Comparison of ENCODE assay signal across 13 cellular contexts in genomic region chr5:41524174-41524573, GRCh38. TPM values are rescaled to one million over a fixed set of nuclear protein-coding genes. Genes with fewer than 3 reads are reported as not detected.
A peak's percentile ranks its signal among the peaks of the same experiment; 100 is the strongest.
DNase-seq lines count a peak whose midpoint lies in the region; ATAC-seq and TF ChIP-seq lines count a peak whose summit lies in the region.
"Had no signal": no experiment of that assay in that cellular context is flagged by ENCODE, and none has a peak within 500 bp of the region (broad histone marks: within the 10 kb centered on the region; RNA-seq: fewer than 3 reads in every experiment).

No MANE protein-coding gene starts in this region.

- peak; percentile 59 for TF ChIP-seq CTCF in C4-2B (conservative IDR thresholded peaks at IDR 0.05)
- TF ChIP-seq CTCF in HCT116 (IDR thresholded peaks at IDR 0.05 in 2 of 3, conservative IDR thresholded peaks at IDR 0.05 in 1 of 3; ENCODE audit: borderline replicate concordance in 1 of 3, insufficient read depth in 1 of 3, low read depth in 2 of 3, low read length in 2 of 3): peak in 2 of 3 experiments; percentile 42 to 49; a peak in 4 of 6 replicates

- H3K27me3 Mint-ChIP-seq in activated CD4-positive, alpha-beta memory T cell treated with anti-CD3 and anti-CD28 coated beads for 36 hours: no peaks in the 10 kb centered on the region
- H3K27me3 Mint-ChIP-seq: activated T-helper 17 cell treated with anti-CD3 and anti-CD28 coated beads, Interleukin-2, amount 50 U/mL, for 72 hours had no signal

- peaks cover 0 to 12% of the 10 kb centered on the region in 2 experiments; a peak in 2 of 4 replicates for H3K4me1 ChIP-seq in HCT116 (ENCODE audit: control insufficient read depth in 1 of 2, insufficient read depth in 2 of 2, low read length in 2 of 2)
- H3K4me1 ChIP-seq: prostate gland had no signal

- peak; percentile 42 for TF ChIP-seq RAD21 in HCT116 (IDR thresholded peaks at IDR 0.05; ENCODE audit: low read depth)

- H3K4me3 ChIP-seq in HCT116 (replicated peaks in 1 of 2; ENCODE audit: low read depth in 1 of 2, low read length in 2 of 2): no peak overlapping the region
- H3K4me3 ChIP-seq: prostate gland had no signal

- no peaks in the 10 kb centered on the region for H3K36me3 Mint-ChIP-seq in activated CD4-positive, alpha-beta memory T cell treated with anti-CD3 and anti-CD28 coated beads for 36 hours

- no peak overlapping the region for H3K9ac ChIP-seq in HCT116 (ENCODE audit: low read length)

- no peaks in the 10 kb centered on the region for H4K20me1 ChIP-seq in HCT116 (ENCODE audit: insufficient read depth)

- H3K4me2 ChIP-seq in HCT116 (ENCODE audit: low read length): no peak overlapping the region

- H2AFZ ChIP-seq in HCT116 (ENCODE audit: low read depth, low read length, poor library complexity, severe bottlenecking): no peak overlapping the region

- DNase-seq in HCT116 (ENCODE audit: low read depth, low spot score) (no peak), SHP77 treated with DMSO at 0.1 percent for 48 hours (lab: John Stamatoyannopoulos, UW) (peak; percentile 22), iPS-NIHi7 (ENCODE audit: extremely low spot score) (peak; percentile 64), NCI-H146 (lab: John Stamatoyannopoulos, UW) (no peak), HuH-7 (ENCODE audit: low spot score) (no peak)
- no peak for DNase-seq in activated CD4-positive, alpha-beta memory T cell treated with anti-CD3 and anti-CD28 coated beads for 36 hours
- DNase-seq: COR-L47, dermis blood vessel endothelial cell had no signal

- no TSS peak for BruUV-seq in HCT116 (replicated peaks; lab: Mats Ljungman, UMichigan)

- H3K27ac Mint-ChIP-seq in activated CD4-positive, alpha-beta memory T cell treated with anti-CD3 and anti-CD28 coated beads for 36 hours: no peak overlapping the region
- H3K27ac Mint-ChIP-seq: activated T-helper 17 cell treated with anti-CD3 and anti-CD28 coated beads, Interleukin-2, amount 50 U/mL, for 72 hours had no signal

- H3K4me1 Mint-ChIP-seq in activated CD4-positive, alpha-beta memory T cell treated with anti-CD3 and anti-CD28 coated beads for 36 hours (ENCODE audit: low read depth): no peaks in the 10 kb centered on the region
- H3K4me1 Mint-ChIP-seq: activated T-helper 17 cell treated with anti-CD3 and anti-CD28 coated beads, Interleukin-2, amount 50 U/mL, for 72 hours had no signal

- no peaks in the 10 kb centered on the region for H3K9me3 Mint-ChIP-seq in activated CD4-positive, alpha-beta memory T cell treated with anti-CD3 and anti-CD28 coated beads for 36 hours

- intact Hi-C loops in HCT116 (cut with micrococcal nuclease): loop anchor here (5.0 kb wide), 2 partner anchors 252 to 622 kb away; no protein-coding TSS in a partner anchor
- intact Hi-C loops in activated CD4-positive, alpha-beta memory T cell treated with anti-CD3 and anti-CD28 coated beads for 36 hours (cut with micrococcal nuclease): loop anchor here (10.0 kb wide), 1 partner anchor 619 kb away; the partner anchor contains the start of gene C7

- RAD21 ChIA-PET in HCT116 (lab: Charles Lee; ENCODE audit: low non-redundant PET in 1 of 2, low total read pairs in 2 of 2, uncharacterized antibody in 2 of 2, unreplicated experiment in 2 of 2): no interaction called here

- no peaks in the 10 kb centered on the region for H3K36me3 ChIP-seq in HCT116 (ENCODE audit: control insufficient read depth in 1 of 2, insufficient read depth in 2 of 2, low read length in 2 of 2)
- H3K36me3 ChIP-seq: prostate gland had no signal

- no peaks in the 10 kb centered on the region for H3K79me2 ChIP-seq in HCT116 (ENCODE audit: insufficient read depth, low read length)

- POLR2A ChIA-PET in HCT116 (lab: Charles Lee): no interaction called here
- POLR2A ChIA-PET in activated CD4-positive, alpha-beta memory T cell treated with anti-CD3 and anti-CD28 coated beads for 36 hours (lab: Charles Lee): no interaction called here

- no peak overlapping the region for H3K4me3 Mint-ChIP-seq in activated CD4-positive, alpha-beta memory T cell treated with anti-CD3 and anti-CD28 coated beads for 36 hours
- H3K4me3 Mint-ChIP-seq: activated T-helper 17 cell treated with anti-CD3 and anti-CD28 coated beads, Interleukin-2, amount 50 U/mL, for 72 hours had no signal

- TF ChIP-seq POLR2A in HCT116 (IDR thresholded peaks at IDR 0.05; ENCODE audit: borderline replicate concordance, extremely low read depth, insufficient read depth, insufficient read length): no peak

- no peaks in the 10 kb centered on the region for H3K27me3 ChIP-seq in HCT116 (ENCODE audit: insufficient read depth, low read length)

- no peaks in the 10 kb centered on the region for H3K9me2 ChIP-seq in HCT116 (ENCODE audit: insufficient read depth)

- no peaks in the 10 kb centered on the region for H3K9me3 ChIP-seq in HCT116 (ENCODE audit: control insufficient read depth in 1 of 2, insufficient read depth in 1 of 2, low read depth in 1 of 2, low read length in 2 of 2)
- H3K9me3 ChIP-seq: prostate gland had no signal

- H3K27ac ChIP-seq in C4-2B: no peak overlapping the region
- no peak overlapping the region for H3K27ac ChIP-seq in HCT116 (ENCODE audit: low read depth, low read length)
- H3K27ac ChIP-seq: prostate gland, VCaP had no signal

- ATAC-seq in HCT116 (no peak), GM21381 (IDR thresholded peaks at IDR 0.05; ENCODE audit: unreplicated experiment) (no peak)
- ATAC-seq: activated T-helper 17 cell treated with anti-CD3 and anti-CD28 coated beads, Interleukin-2, amount 50 U/mL, for 72 hours had no signal

- CTCF ChIA-PET in HCT116 (lab: Charles Lee): interaction anchor here (0.9 to 2.0 kb wide), 5 partner anchors 9 to 620 kb away, joined by 4 to 7 read pairs (median 4); no protein-coding TSS in a partner anchor
- CTCF ChIA-PET in activated CD4-positive, alpha-beta memory T cell treated with anti-CD3 and anti-CD28 coated beads for 36 hours (lab: Charles Lee): no interaction called here

TF ChIP-seq in HCT116, 20 proteins besides CTCF, POLR2A, EP300 and RAD21:
- TF ChIP-seq EZH2 (IDR thresholded peaks at IDR 0.05) (no peak), ZFX (IDR thresholded peaks at IDR 0.05) (no peak), POLR2AphosphoS5 (IDR thresholded peaks at IDR 0.05; ENCODE audit: low read depth, low read length) (no peak), SRF (IDR thresholded peaks at IDR 0.05; ENCODE audit: low read depth) (no peak)

RNA-seq across cellular contexts. Expression of gene PLCXD3, which starts 13.8 kb away (rescaled TPM):
- total RNA-seq in HCT116 (2021; ENCODE audit: unreplicated experiment): not detected
- polyA plus RNA-seq in HCT116 (2012): 0.01 TPM in 1 of 2 replicates, not detected in the other
- not detected for total RNA-seq in activated CD4-positive, alpha-beta memory T cell treated with anti-CD3 and anti-CD28 coated beads for 36 hours
- total RNA-seq: activated T-helper 17 cell treated with anti-CD3 and anti-CD28 coated beads, Interleukin-2, amount 50 U/mL, for 72 hours had no signal

Comparison
In these comparisons a context has a peak if more than half of its experiments do, and no peak if none do; other contexts are left out.
1. DNase-seq: peak in SHP77 treated with DMSO at 0.1 percent for 48 hours (single experiment) and iPS-NIHi7 (single experiment); none in HCT116 (single experiment), NCI-H146 (single experiment), activated CD4-positive, alpha-beta memory T cell treated with anti-CD3 and anti-CD28 coated beads for 36 hours (single experiment) and HuH-7 (single experiment).